38 cellular contexts compared by ENCODE assay signal in the genomic region with DNA sequence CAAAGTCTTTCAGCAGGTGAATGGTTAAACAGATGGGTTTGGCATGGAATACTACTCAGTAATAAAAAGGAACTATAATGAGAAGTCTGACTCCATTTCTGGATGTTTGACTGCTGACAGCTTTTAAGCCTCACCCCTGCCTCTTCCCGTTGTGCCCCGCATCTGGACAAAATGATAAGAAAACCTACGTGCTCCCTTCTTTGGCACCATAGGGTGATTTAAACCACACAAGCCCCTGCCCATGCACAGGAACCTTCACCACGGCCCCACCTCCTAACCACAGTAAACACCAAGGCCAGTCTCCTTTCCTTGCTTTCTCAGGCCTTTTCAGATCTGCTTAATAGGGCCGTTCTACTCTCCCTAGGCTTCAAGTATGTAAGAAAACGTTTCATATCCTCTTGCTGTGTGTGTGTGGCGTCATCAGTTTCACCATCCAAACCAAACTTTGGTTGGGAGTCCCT. TPM values are rescaled to one million over a fixed set of nuclear protein-coding genes. Genes with fewer than 3 reads are reported as not detected.
DNase-seq lines count a peak whose midpoint lies in the region; ATAC-seq and TF ChIP-seq lines count a peak whose summit lies in the region.
"Had no signal": no experiment of that assay in that cellular context is flagged by ENCODE, and none has a peak within 500 bp of the region (broad histone marks: within the 10 kb centered on the region; RNA-seq: fewer than 3 reads in every experiment).

No MANE protein-coding gene starts in this region.

- H3F3A ChIP-seq in PC-9 (ENCODE audit: insufficient read depth, low read depth) = no peaks in the 10 kb centered on the region

- H3K9me3 Mint-ChIP-seq in dendritic cell treated with granulocyte-macrophage colony-stimulating factor and Interleukin-4, amounts not matched to agents 40 ng/mL and 50 ng/mL, for 4 days = no peaks in the 10 kb centered on the region
- H3K9me3 Mint-ChIP-seq in effector memory CD8-positive, alpha-beta T cell = no peaks in the 10 kb centered on the region
- H3K9me3 Mint-ChIP-seq: activated naive CD4-positive, alpha-beta T cell treated with anti-CD3 and anti-CD28 coated beads, Interleukin-2, amount 10 ng/mL, durations not matched to agents 7 days and 5 days; central memory CD8-positive, alpha-beta T cell; HFFc6; stimulated activated naive CD8-positive, alpha-beta T cell treated with anti-CD3 and anti-CD28 coated beads, Interleukin-15, Interleukin-2, amounts not matched to agents 100 ng/mL and 50 ng/mL, for 24 hours; T-cell had no signal

- peak overlapping the region; percentile 76 for H3K27ac Mint-ChIP-seq in dendritic cell treated with granulocyte-macrophage colony-stimulating factor and Interleukin-4, amounts not matched to agents 40 ng/mL and 50 ng/mL, for 4 days
- H3K27ac Mint-ChIP-seq in effector memory CD8-positive, alpha-beta T cell = no peak overlapping the region
- H3K27ac Mint-ChIP-seq: HFFc6; stimulated activated naive CD8-positive, alpha-beta T cell treated with anti-CD3 and anti-CD28 coated beads, Interleukin-15, Interleukin-2, amounts not matched to agents 100 ng/mL and 50 ng/mL, for 24 hours; T-cell had no signal

- H3K27ac ChIP-seq in DND-41 (ENCODE audit: low read length) (no peak overlapping the region), PC-9 (no peak overlapping the region)
- H3K27ac ChIP-seq: adrenal gland, body of pancreas, esophagus muscularis mucosa, GM23248, prostate gland, right lobe of liver, SJSA1, spleen, testis had no signal

- intact Hi-C loops in dendritic cell treated with granulocyte-macrophage colony-stimulating factor and Interleukin-4, amounts not matched to agents 40 ng/mL and 50 ng/mL, for 4 days (cut with micrococcal nuclease) = no loop called here
- intact Hi-C loops in PC-9 (cut with micrococcal nuclease; ENCODE audit: unreplicated experiment) = no loop called here

- H4K20me1 ChIP-seq in DND-41 (ENCODE audit: insufficient read depth, low read length) = no peaks in the 10 kb centered on the region
- H4K20me1 ChIP-seq in PC-9 (ENCODE audit: insufficient read depth) = no peaks in the 10 kb centered on the region

- no peaks in the 10 kb centered on the region for H3K27me3 Mint-ChIP-seq in dendritic cell treated with granulocyte-macrophage colony-stimulating factor and Interleukin-4, amounts not matched to agents 40 ng/mL and 50 ng/mL, for 4 days
- H3K27me3 Mint-ChIP-seq in effector memory CD8-positive, alpha-beta T cell = no peaks in the 10 kb centered on the region
- H3K27me3 Mint-ChIP-seq: activated naive CD4-positive, alpha-beta T cell treated with anti-CD3 and anti-CD28 coated beads, Interleukin-2, amount 10 ng/mL, durations not matched to agents 7 days and 5 days; central memory CD8-positive, alpha-beta T cell; naive B cell; stimulated activated naive CD8-positive, alpha-beta T cell treated with anti-CD3 and anti-CD28 coated beads, Interleukin-15, Interleukin-2, amounts not matched to agents 100 ng/mL and 50 ng/mL, for 24 hours; T-cell had no signal

- CTCF ChIA-PET in PC-9 (lab: Charles Lee) = no interaction called here

- no peak for TF ChIP-seq CTCF in DND-41 (IDR thresholded peaks at IDR 0.05; ENCODE audit: borderline replicate concordance, extremely low read depth, low read length, poor library complexity, severe bottlenecking)
- no peak for TF ChIP-seq CTCF in PC-9 (conservative IDR thresholded peaks at IDR 0.05)

- H3K27me3 ChIP-seq in DND-41 (ENCODE audit: insufficient read depth, low read length, poor library complexity) = no peaks in the 10 kb centered on the region
- H3K27me3 ChIP-seq in PC-9 (ENCODE audit: insufficient read depth, low read depth) = no peaks in the 10 kb centered on the region
- H3K27me3 ChIP-seq: adrenal gland, body of pancreas, esophagus muscularis mucosa, right lobe of liver, SJSA1, spleen, testis had no signal

- no peak overlapping the region for H3K4me3 Mint-ChIP-seq in dendritic cell treated with granulocyte-macrophage colony-stimulating factor and Interleukin-4, amounts not matched to agents 40 ng/mL and 50 ng/mL, for 4 days
- no peak overlapping the region for H3K4me3 Mint-ChIP-seq in effector memory CD8-positive, alpha-beta T cell
- H3K4me3 Mint-ChIP-seq: activated naive CD4-positive, alpha-beta T cell treated with anti-CD3 and anti-CD28 coated beads, Interleukin-2, amount 10 ng/mL, durations not matched to agents 7 days and 5 days; central memory CD8-positive, alpha-beta T cell; HFFc6; naive B cell; stimulated activated naive CD8-positive, alpha-beta T cell treated with anti-CD3 and anti-CD28 coated beads, Interleukin-15, Interleukin-2, amounts not matched to agents 100 ng/mL and 50 ng/mL, for 24 hours; T-cell had no signal

- H3K9me2 ChIP-seq in PC-9 (ENCODE audit: insufficient read depth) = no peaks in the 10 kb centered on the region

- H3K4me3 ChIP-seq in DND-41 (ENCODE audit: low read depth in 1 of 2, low read length in 2 of 2) (no peak overlapping the region), PC-9 (no peak overlapping the region)
- H3K4me3 ChIP-seq: adrenal gland, body of pancreas, esophagus muscularis mucosa, GM23248, prostate gland, right lobe of liver, SJSA1, spleen, testis had no signal

- POLR2A ChIA-PET in PC-9 (lab: Charles Lee; ENCODE audit: unreplicated experiment) = no interaction called here

- DNase-seq in DND-41 (peak; percentile 8), HUDEP-2 (lab: John Stamatoyannopoulos, UW; ENCODE audit: unreplicated experiment in 76 of 76) (peak in 75 of 76 experiments; percentile 12 to 96 (median 83)), OCI-M2 (lab: John Stamatoyannopoulos, UW; ENCODE audit: unreplicated experiment) (peak; percentile 84), PC-9 (no peak)
- no peak for DNase-seq in effector memory CD8-positive, alpha-beta T cell
- DNase-seq: activated CD4-positive, alpha-beta T cell treated with anti-CD3 and anti-CD28 coated beads, Interleukin-2, amount 50 U/mL, for 48 hours; activated CD4-positive, CD25-positive, alpha-beta regulatory T cell treated with anti-CD3 and anti-CD28 coated beads, Interleukin-2, amount 50 U/mL, for 72 hours; activated CD8-positive, alpha-beta memory T cell treated with anti-CD3 and anti-CD28 coated beads, Interleukin-2, amount 50 U/mL, for 4 hours; activated naive CD4-positive, alpha-beta T cell treated with anti-CD3 and anti-CD28 coated beads, Interleukin-2, amount 10 ng/mL, durations not matched to agents 7 days and 5 days; adrenal gland; body of pancreas; COR-L47; DMS53; foreskin fibroblast; GM23248; head of caudate nucleus; HFFc6; Karpas-422; midbrain; naive B cell; NCI-H1092; NCI-H187; NCI-H524; occipital lobe; right lobe of liver; spleen; stimulated activated CD4-positive, alpha-beta T cell treated with anti-CD3 and anti-CD28 coated beads, Interleukin-2, amount 100 ng/mL, for 24 hours; T-cell; testis had no signal

- no peaks in the 10 kb centered on the region for H3K4me1 ChIP-seq in DND-41 (ENCODE audit: insufficient read depth, low read length)
- no peaks in the 10 kb centered on the region for H3K4me1 ChIP-seq in PC-9 (replicated peaks; ENCODE audit: insufficient read depth)
- H3K4me1 ChIP-seq: adrenal gland, esophagus muscularis mucosa, prostate gland, right lobe of liver, spleen, testis had no signal

- H3K4me1 Mint-ChIP-seq in dendritic cell treated with granulocyte-macrophage colony-stimulating factor and Interleukin-4, amounts not matched to agents 40 ng/mL and 50 ng/mL, for 4 days (ENCODE audit: low read depth) = peaks cover 8% of the 10 kb centered on the region
- H3K4me1 Mint-ChIP-seq in effector memory CD8-positive, alpha-beta T cell (ENCODE audit: low read depth in 2 of 2) = peaks cover 0 to 3% of the 10 kb centered on the region in 2 donors
- H3K4me1 Mint-ChIP-seq: activated naive CD4-positive, alpha-beta T cell treated with anti-CD3 and anti-CD28 coated beads, Interleukin-2, amount 10 ng/mL, durations not matched to agents 7 days and 5 days; central memory CD8-positive, alpha-beta T cell; naive B cell; T-cell had no signal

- H3K9me3 ChIP-seq in DND-41 (ENCODE audit: insufficient read depth, low read length, severe bottlenecking) (no peaks in the 10 kb centered on the region), PC-9 (ENCODE audit: insufficient read depth, low read depth) (no peaks in the 10 kb centered on the region)
- H3K9me3 ChIP-seq: adrenal gland, body of pancreas, esophagus muscularis mucosa, prostate gland, right lobe of liver, SJSA1, spleen, testis had no signal

- BruUV-seq in PC-9 (replicated peaks; lab: Mats Ljungman, UMichigan) = no TSS peak

- H3K4me2 ChIP-seq in DND-41 (ENCODE audit: insufficient read depth, low read length) = no peak overlapping the region
- H3K4me2 ChIP-seq in PC-9 = no peak overlapping the region

- H3K9ac ChIP-seq in DND-41 (ENCODE audit: low read depth, low read length) = no peak overlapping the region
- H3K9ac ChIP-seq: GM23248 had no signal

- H2AFZ ChIP-seq in DND-41 (ENCODE audit: low read depth, low read length) (no peak overlapping the region), PC-9 (no peak overlapping the region)
- H2AFZ ChIP-seq: GM23248 had no signal

- H3K36me3 ChIP-seq in DND-41 (ENCODE audit: insufficient read depth, low read length) (peaks cover 12% of the 10 kb centered on the region; the same call in 1 of the 2 replicates), PC-9 (ENCODE audit: low read depth) (peaks cover 8% of the 10 kb centered on the region)
- H3K36me3 ChIP-seq: adrenal gland, prostate gland, right lobe of liver, SJSA1 had no signal

- no peaks in the 10 kb centered on the region for H3K36me3 Mint-ChIP-seq in dendritic cell treated with granulocyte-macrophage colony-stimulating factor and Interleukin-4, amounts not matched to agents 40 ng/mL and 50 ng/mL, for 4 days (ENCODE audit: low read depth)
- no peaks in the 10 kb centered on the region for H3K36me3 Mint-ChIP-seq in effector memory CD8-positive, alpha-beta T cell (ENCODE audit: insufficient read depth)

- ATAC-seq in DND-41 (ENCODE audit: insufficient read depth, low read depth) (peak; percentile 47; the same call in 2 of the 3 replicates), HG02970 (IDR thresholded peaks at IDR 0.05; ENCODE audit: low FRiP score, unreplicated experiment) (no peak), GM21717 (IDR thresholded peaks at IDR 0.05; ENCODE audit: unreplicated experiment) (no peak)
- no peak for ATAC-seq in effector memory CD8-positive, alpha-beta T cell (replicated peaks)
- ATAC-seq: body of pancreas, Panc1, right lobe of liver, T-cell had no signal

- no peaks in the 10 kb centered on the region for H3K79me2 ChIP-seq in DND-41 (ENCODE audit: insufficient read depth, low read length)
- no peaks in the 10 kb centered on the region for H3K79me2 ChIP-seq in PC-9 (ENCODE audit: low read depth)

RNA-seq across cellular contexts. Expression of a gene that starts 47.1 kb away (rescaled TPM):
- 20.3 and 34.1 TPM in 2 replicates for total RNA-seq in PC-9 (2021)

Comparison
In these comparisons a context has a peak if more than half of its experiments do, and no peak if none do; other contexts are left out.
1. DNase-seq: peak in DND-41 (single experiment), HUDEP-2 (75 of 76) and OCI-M2 (single experiment); none in PC-9 (0 of 2) and effector memory CD8-positive, alpha-beta T cell (0 of 3).